In the genomic region with DNA sequence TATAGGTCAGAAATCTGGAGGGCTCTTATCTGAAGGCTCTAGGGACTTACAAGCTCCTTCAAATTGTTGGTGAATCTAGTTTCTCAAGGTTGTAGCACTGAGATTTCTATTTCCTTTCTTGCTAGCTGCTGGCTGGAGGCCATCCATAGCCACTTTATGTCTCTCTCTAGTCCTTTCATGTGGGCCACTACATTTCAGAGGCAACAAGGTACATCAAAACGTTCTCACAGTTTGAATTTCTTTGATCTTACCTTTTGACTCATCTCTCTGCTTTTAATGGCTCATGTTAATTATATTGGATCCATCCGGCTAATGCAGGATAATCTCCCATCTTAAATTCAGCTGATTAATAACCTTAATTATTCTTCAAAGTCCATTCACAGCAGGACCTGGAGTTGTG, we compare ENCODE assay signal across 29 cellular contexts.
"Had no signal": no experiment of that assay in that cellular context is flagged by ENCODE, and none has a peak within 500 bp of the region (broad histone marks: within the 10 kb centered on the region; RNA-seq: fewer than 3 reads in every experiment).

No MANE protein-coding gene starts in this region.

- H3K4me3 Mint-ChIP-seq: activated CD4-positive, alpha-beta memory T cell treated with anti-CD3 and anti-CD28 coated beads, Interleukin-2, amount 10 ng/mL, durations not matched to agents 7 days and 5 days; activated CD4-positive, alpha-beta T cell treated with anti-CD3 and anti-CD28 coated beads for 36 hours; activated CD4-positive, alpha-beta T cell treated with anti-CD3 and anti-CD28 coated beads, Interleukin-2, amount 10 ng/mL, durations not matched to agents 7 days and 5 days; activated naive CD8-positive, alpha-beta T cell; activated T-cell treated with anti-CD3 and anti-CD28 coated beads, Interleukin-2, amount 50 U/mL, for 24 hours; activated T-cell treated with anti-CD3 and anti-CD28 coated beads, Interleukin-2, amount 50 U/mL, for 72 hours; activated T-helper 17 cell treated with anti-CD3 and anti-CD28 coated beads, Interleukin-2, amount 50 U/mL, for 72 hours; central memory CD8-positive, alpha-beta T cell; dendritic cell treated with granulocyte-macrophage colony-stimulating factor and Interleukin-4, amounts not matched to agents 40 ng/mL and 50 ng/mL, for 4 days; endodermal cell; T-helper 17 cell had no signal

- H3K4me1 Mint-ChIP-seq: activated CD4-positive, alpha-beta memory T cell treated with anti-CD3 and anti-CD28 coated beads, Interleukin-2, amount 10 ng/mL, durations not matched to agents 7 days and 5 days; activated CD4-positive, alpha-beta T cell treated with anti-CD3 and anti-CD28 coated beads for 36 hours; activated CD4-positive, alpha-beta T cell treated with anti-CD3 and anti-CD28 coated beads, Interleukin-2, amount 10 ng/mL, durations not matched to agents 7 days and 5 days; activated T-helper 17 cell treated with anti-CD3 and anti-CD28 coated beads, Interleukin-2, amount 50 U/mL, for 72 hours; central memory CD8-positive, alpha-beta T cell; endodermal cell; T-helper 17 cell had no signal

- ATAC-seq: activated CD4-positive, alpha-beta T cell treated with anti-CD3 and anti-CD28 coated beads for 36 hours; activated T-cell treated with anti-CD3 and anti-CD28 coated beads, Interleukin-2, amount 50 U/mL, for 72 hours; activated T-helper 17 cell treated with anti-CD3 and anti-CD28 coated beads, Interleukin-2, amount 50 U/mL, for 72 hours; esophagus mucosa; T-helper 17 cell had no signal

- H3K9me3 Mint-ChIP-seq: endodermal cell had no signal

- H3K27ac Mint-ChIP-seq: activated CD4-positive, alpha-beta memory T cell treated with anti-CD3 and anti-CD28 coated beads, Interleukin-2, amount 10 ng/mL, durations not matched to agents 7 days and 5 days; activated CD4-positive, alpha-beta T cell treated with anti-CD3 and anti-CD28 coated beads for 36 hours; activated CD4-positive, alpha-beta T cell treated with anti-CD3 and anti-CD28 coated beads, Interleukin-2, amount 10 ng/mL, durations not matched to agents 7 days and 5 days; activated naive CD8-positive, alpha-beta T cell; activated T-cell treated with anti-CD3 and anti-CD28 coated beads, Interleukin-2, amount 50 U/mL, for 24 hours; activated T-cell treated with anti-CD3 and anti-CD28 coated beads, Interleukin-2, amount 50 U/mL, for 72 hours; activated T-helper 17 cell treated with anti-CD3 and anti-CD28 coated beads, Interleukin-2, amount 50 U/mL, for 72 hours; dendritic cell treated with granulocyte-macrophage colony-stimulating factor and Interleukin-4, amounts not matched to agents 40 ng/mL and 50 ng/mL, for 4 days; endodermal cell; T-helper 17 cell had no signal

- H3K36me3 Mint-ChIP-seq: activated naive CD8-positive, alpha-beta T cell had no signal

- H3K27me3 Mint-ChIP-seq: activated CD4-positive, alpha-beta memory T cell treated with anti-CD3 and anti-CD28 coated beads, Interleukin-2, amount 10 ng/mL, durations not matched to agents 7 days and 5 days; activated CD4-positive, alpha-beta T cell treated with anti-CD3 and anti-CD28 coated beads for 36 hours; activated CD4-positive, alpha-beta T cell treated with anti-CD3 and anti-CD28 coated beads, Interleukin-2, amount 10 ng/mL, durations not matched to agents 7 days and 5 days; activated T-cell treated with anti-CD3 and anti-CD28 coated beads, Interleukin-2, amount 50 U/mL, for 24 hours; activated T-helper 17 cell treated with anti-CD3 and anti-CD28 coated beads, Interleukin-2, amount 50 U/mL, for 72 hours; central memory CD8-positive, alpha-beta T cell; dendritic cell treated with granulocyte-macrophage colony-stimulating factor and Interleukin-4, amounts not matched to agents 40 ng/mL and 50 ng/mL, for 4 days; T-helper 17 cell had no signal

- DNase-seq: activated CD4-positive, alpha-beta memory T cell treated with anti-CD3 and anti-CD28 coated beads, Interleukin-2, amount 10 ng/mL, durations not matched to agents 7 days and 5 days; activated CD4-positive, alpha-beta T cell treated with anti-CD3 and anti-CD28 coated beads for 36 hours; activated CD4-positive, alpha-beta T cell treated with anti-CD3 and anti-CD28 coated beads, Interleukin-2, amount 10 ng/mL, durations not matched to agents 7 days and 5 days; activated CD4-positive, alpha-beta T cell treated with anti-CD3 and anti-CD28 coated beads, Interleukin-2, amount 50 U/mL, for 4 hours; activated CD4-positive, CD25-positive, alpha-beta regulatory T cell; activated CD4-positive, CD25-positive, alpha-beta regulatory T cell treated with anti-CD3 and anti-CD28 coated beads, Interleukin-2, amount 50 U/mL, for 72 hours; activated CD8-positive, alpha-beta memory T cell treated with anti-CD3 and anti-CD28 coated beads, Interleukin-2, amount 50 U/mL, for 48 hours; activated effector memory CD4-positive, alpha-beta T cell treated with Interleukin-2 at 50 U/mL for 16 hours; activated gamma-delta T cell treated with Interleukin-2 at 50 U/mL for 16 hours; activated naive CD4-positive, alpha-beta T cell treated with anti-CD3 and anti-CD28 coated beads, Interleukin-2, amount 50 U/mL, for 16 hours; activated naive CD4-positive, alpha-beta T cell treated with Interleukin-2 at 50 U/mL for 16 hours; activated T-cell treated with anti-CD3 and anti-CD28 coated beads for 4 hours; activated T-cell treated with anti-CD3 and anti-CD28 coated beads, Interleukin-2, amount 50 U/mL, for 24 hours; activated T-cell treated with anti-CD3 and anti-CD28 coated beads, Interleukin-2, amount 50 U/mL, for 72 hours; amniotic stem cell; anterior cingulate cortex; brain microvascular endothelial cell; dorsolateral prefrontal cortex; effector memory CD4-positive, alpha-beta T cell; endodermal cell; foreskin fibroblast; head of caudate nucleus; T-helper 1 cell; T-helper 17 cell had no signal
